19 cellular contexts compared by ENCODE assay signal in genomic region chr12:32983332-32983731, GRCh38.
DNase-seq lines count a peak whose midpoint lies in the region; TF ChIP-seq lines count a peak whose summit lies in the region.
"Had no signal": no experiment of that assay in that cellular context is flagged by ENCODE, and none has a peak within 500 bp of the region (broad histone marks: within the 10 kb centered on the region; RNA-seq: fewer than 3 reads in every experiment).

No MANE protein-coding gene starts in this region.

- H3K27ac Mint-ChIP-seq in H9, result peak overlapping the region in 2 of 3 experiments; percentile 10 to 50; a peak in 3 of 7 replicates
- H3K27ac Mint-ChIP-seq: CD4-positive, CD25-positive, alpha-beta regulatory T cell; GM23338 had no signal

- no peak overlapping the region for H3T11ph ChIP-seq in H9 (ENCODE audit: low read length)

- H4K20me1 ChIP-seq in H9 (ENCODE audit: control insufficient read depth, insufficient read depth, insufficient read length) (no peaks in the 10 kb centered on the region), smooth muscle cell (ENCODE audit: low read depth) (no peaks in the 10 kb centered on the region)

- no peak overlapping the region for H3K4me3 Mint-ChIP-seq in H9
- H3K4me3 Mint-ChIP-seq: CD4-positive, CD25-positive, alpha-beta regulatory T cell; GM23338 had no signal

- H3K56ac ChIP-seq in H9 (ENCODE audit: insufficient read length, low read depth, low read length) (no peak overlapping the region), mesendoderm (ENCODE audit: low read length) (no peak overlapping the region)

- H3K14ac ChIP-seq in H9 (ENCODE audit: insufficient read depth, low read length), result no peak overlapping the region

- no peak overlapping the region for H3K27ac ChIP-seq in H9 (ENCODE audit: insufficient read length, low read depth, low read length)
- no peak overlapping the region for H3K27ac ChIP-seq in mesendoderm (ENCODE audit: low read depth, low read length)
- no peak overlapping the region for H3K27ac ChIP-seq in smooth muscle cell (ENCODE audit: low read depth)
- H3K27ac ChIP-seq in spleen, result no peak overlapping the region
- H3K27ac ChIP-seq: HL-60, Peyer's patch had no signal

- H3K79me2 ChIP-seq in H9 (ENCODE audit: insufficient read depth, low read length), result no peaks in the 10 kb centered on the region
- no peaks in the 10 kb centered on the region for H3K79me2 ChIP-seq in mesendoderm (ENCODE audit: control insufficient read depth, insufficient read depth, low read length)
- H3K79me2 ChIP-seq in smooth muscle cell (ENCODE audit: low read depth), result no peaks in the 10 kb centered on the region

- H3K4me3 ChIP-seq in mesendoderm (ENCODE audit: low read length) (no peak overlapping the region), smooth muscle cell (no peak overlapping the region), spleen (no peak overlapping the region)
- H3K4me3 ChIP-seq: GM12878, GM23338, HAP-1, Peyer's patch had no signal

- H4K5ac ChIP-seq in H9 (ENCODE audit: insufficient read length, low read depth, low read length), result no peak overlapping the region
- no peak overlapping the region for H4K5ac ChIP-seq in mesendoderm (ENCODE audit: low read length)

- H3K9me3 ChIP-seq in H9 (ENCODE audit: control insufficient read depth, low read depth, low read length), result no peaks in the 10 kb centered on the region
- H3K9me3 ChIP-seq in smooth muscle cell (replicated peaks; ENCODE audit: low read depth), result no peaks in the 10 kb centered on the region
- H3K9me3 ChIP-seq in spleen, result no peaks in the 10 kb centered on the region
- H3K9me3 ChIP-seq: BE2C, HAP-1, Peyer's patch had no signal

- DNase-seq in H9 (no peak), OCI-M1 (lab: John Stamatoyannopoulos, UW) (peak; percentile 42), mesendoderm (peak; percentile 83), smooth muscle cell (lab: John Stamatoyannopoulos, UW; ENCODE audit: unreplicated experiment) (no peak), HCEC 1CT (no peak), spleen (no peak), C1 segment of cervical spinal cord (lab: John Stamatoyannopoulos, UW) (no peak)
- DNase-seq: CD4-positive, CD25-positive, alpha-beta regulatory T cell; NCI-H1694; NCI-H2227 treated with DMSO at 0.1 percent for 48 hours; NCI-H510A treated with DMSO at 0.1 percent for 48 hours; Peyer's patch; SHP77 treated with DMSO at 0.1 percent for 48 hours; T-helper 1 cell had no signal

- no peak overlapping the region for H3K4ac ChIP-seq in H9 (ENCODE audit: low read depth, low read length)
- H3K4ac ChIP-seq in mesendoderm (ENCODE audit: low read depth, low read length), result no peak overlapping the region

- no peak overlapping the region for H2BK12ac ChIP-seq in H9 (ENCODE audit: insufficient read length, low read depth, low read length)

- peaks cover 5% of the 10 kb centered on the region in 2 experiments for H3K9me3 Mint-ChIP-seq in H9

- H2BK15ac ChIP-seq in H9 (ENCODE audit: low read depth, low read length), result no peak overlapping the region
- H2BK15ac ChIP-seq in mesendoderm (replicated peaks; ENCODE audit: low read depth), result no peak overlapping the region

- TF ChIP-seq CTCF in H9 (conservative IDR thresholded peaks at IDR 0.05) (no peak), smooth muscle cell (IDR thresholded peaks at IDR 0.05; ENCODE audit: borderline replicate concordance, insufficient read depth, poor library complexity, severe bottlenecking) (no peak), spleen (IDR thresholded peaks at IDR 0.05 in 8 of 11, conservative IDR thresholded peaks at IDR 0.05 in 3 of 11) (no peak)

- H3K18ac ChIP-seq in H9 (ENCODE audit: insufficient read length, low read depth, low read length), result no peak overlapping the region
- no peak overlapping the region for H3K18ac ChIP-seq in mesendoderm (ENCODE audit: low read length)

- no CpG with 5 or more reads among the region's 10 CpGs for WGBS in H9 (ENCODE audit: extremely low coverage, insufficient read length, low lambda C conversion rate)
- no CpG with 5 or more reads among the region's 10 CpGs for WGBS in mesendoderm (ENCODE audit: extremely low coverage, insufficient coverage, low lambda C conversion rate)
- WGBS in smooth muscle cell (ENCODE audit: low lambda C conversion rate), result 13% methylated on average over 10 of the region's 10 CpGs
- 24 to 32% (median 28%) methylated on average over 10 of the region's 10 CpGs for WGBS in spleen, 5 donors

- H2AK5ac ChIP-seq in H9 (ENCODE audit: insufficient read length, low read length) (no peak overlapping the region), mesendoderm (ENCODE audit: low read length) (no peak overlapping the region)

- no peak overlapping the region for H4K91ac ChIP-seq in H9 (ENCODE audit: insufficient read length, low read depth, low read length)

- H2BK120ac ChIP-seq in H9 (ENCODE audit: low read depth, low read length, poor library complexity, severe bottlenecking) (no peak overlapping the region), mesendoderm (ENCODE audit: low read depth, low read length) (no peak overlapping the region)

- H3K27me3 Mint-ChIP-seq in H9 (ENCODE audit: low read depth), result no peaks in the 10 kb centered on the region
- H3K27me3 Mint-ChIP-seq: CD4-positive, CD25-positive, alpha-beta regulatory T cell had no signal

- no peak overlapping the region for H2BK20ac ChIP-seq in H9 (ENCODE audit: low read depth, low read length, poor library complexity, severe bottlenecking)

- no peak overlapping the region for H3K23ac ChIP-seq in H9 (ENCODE audit: insufficient read length, low read depth, low read length)
- H3K23ac ChIP-seq in mesendoderm (ENCODE audit: low read length), result no peak overlapping the region

- no peaks in the 10 kb centered on the region for H3K23me2 ChIP-seq in H9 (ENCODE audit: insufficient read length, low read depth, low read length, poor library complexity, severe bottlenecking)

- H3K79me1 ChIP-seq in H9 (ENCODE audit: insufficient read depth, low read depth, low read length, poor library complexity, severe bottlenecking), result no peaks in the 10 kb centered on the region
- H3K79me1 ChIP-seq in mesendoderm (ENCODE audit: low read length), result no peaks in the 10 kb centered on the region

- no peak for TF ChIP-seq POLR2A in spleen (IDR thresholded peaks at IDR 0.05)

- H4K8ac ChIP-seq in H9 (replicated peaks; ENCODE audit: insufficient read length, low read depth, low read length) (no peak overlapping the region), mesendoderm (ENCODE audit: low read depth, low read length) (no peak overlapping the region)

- H3K4me1 ChIP-seq in H9 (ENCODE audit: insufficient read depth, low read length) (no peaks in the 10 kb centered on the region), mesendoderm (ENCODE audit: control insufficient read depth, low read depth, low read length) (no peaks in the 10 kb centered on the region), smooth muscle cell (ENCODE audit: low read depth) (no peaks in the 10 kb centered on the region), spleen (no peaks in the 10 kb centered on the region)
- H3K4me1 ChIP-seq: BE2C, HAP-1, Peyer's patch had no signal

- H3K9ac ChIP-seq in H9 (ENCODE audit: extremely low read depth, insufficient read length, low read length), result no peak overlapping the region
- no peak overlapping the region for H3K9ac ChIP-seq in mesendoderm (ENCODE audit: low read length)
- no peak overlapping the region for H3K9ac ChIP-seq in smooth muscle cell (ENCODE audit: low read depth)

- H2BK5ac ChIP-seq in H9 (ENCODE audit: insufficient read length, low read length), result no peak overlapping the region
- H2BK5ac ChIP-seq in mesendoderm (ENCODE audit: low read length), result no peak overlapping the region

- H3K36me3 ChIP-seq in mesendoderm (ENCODE audit: control insufficient read depth, insufficient read depth, low read length) (no peaks in the 10 kb centered on the region), smooth muscle cell (ENCODE audit: low read depth) (no peaks in the 10 kb centered on the region), spleen (no peaks in the 10 kb centered on the region)
- H3K36me3 ChIP-seq: BE2C, HAP-1, Peyer's patch had no signal

- peaks cover 2 to 5% (median 2%) of the 10 kb centered on the region in 3 experiments; a peak in 3 of 7 replicates for H3K36me3 Mint-ChIP-seq in H9 (ENCODE audit: insufficient read depth in 1 of 3, low read depth in 3 of 3)
- H3K36me3 Mint-ChIP-seq: CD4-positive, CD25-positive, alpha-beta regulatory T cell had no signal

- intact Hi-C loops in spleen (cut with DNase I; ENCODE audit: low total_unique reads), result no loop called here

- H3K4me1 Mint-ChIP-seq in H9, result peaks cover 12 to 21% of the 10 kb centered on the region in 2 experiments
- H3K4me1 Mint-ChIP-seq: CD4-positive, CD25-positive, alpha-beta regulatory T cell had no signal

- no peaks in the 10 kb centered on the region for H3K27me3 ChIP-seq in H9 (ENCODE audit: insufficient read depth, low read length)
- no peaks in the 10 kb centered on the region for H3K27me3 ChIP-seq in mesendoderm (ENCODE audit: insufficient read depth, low read length, poor library complexity)
- no peaks in the 10 kb centered on the region for H3K27me3 ChIP-seq in smooth muscle cell (ENCODE audit: low read depth)
- peaks cover 0 to 5% (median 0%) of the 10 kb centered on the region in 7 donors for H3K27me3 ChIP-seq in spleen (replicated peaks in 1 of 7)
- H3K27me3 ChIP-seq: BE2C, Peyer's patch had no signal

- H3K4me2 ChIP-seq in H9 (ENCODE audit: insufficient read depth, insufficient read length, low read length) (no peak overlapping the region), mesendoderm (ENCODE audit: low read length) (no peak overlapping the region), smooth muscle cell (peak overlapping the region; percentile 59)

- no peaks in the 10 kb centered on the region for H3F3A ChIP-seq in smooth muscle cell (ENCODE audit: low read depth)

- H2AFZ ChIP-seq in H9 (ENCODE audit: low read length) (peak overlapping the region; percentile 82), smooth muscle cell (ENCODE audit: low read depth) (peak overlapping the region; percentile 30)
- H2AFZ ChIP-seq: GM23338 had no signal

Comparison
In these comparisons a context has a peak if more than half of its experiments do, and no peak if none do; other contexts are left out.
1. DNase-seq: peak in OCI-M1 (single experiment) and mesendoderm (single experiment); none in H9 (single experiment), smooth muscle cell (single experiment), HCEC 1CT (single experiment), spleen (single experiment) and C1 segment of cervical spinal cord (0 of 14).